2 cellular contexts compared by ENCODE assay signal in genomic region chr1:1400576-1401456, GRCh38.
TF ChIP-seq lines count a peak whose summit lies in the region.

No MANE protein-coding gene starts in this region.

TF ChIP-seq in A549, 52 proteins besides CTCF, POLR2A, EP300 and RAD21 (continued from another document):
- no peak for TF ChIP-seq ZNF302 (CRISPR knock-in tag; IDR thresholded peaks at IDR 0.05)

TF ChIP-seq in HEK293, 187 proteins besides CTCF, POLR2A, EP300 and RAD21 (continued from another document):
- TF ChIP-seq ZNF600 (tag by site-specific recombination; IDR thresholded peaks at IDR 0.05) (peak; percentile 36; the same call in 1 of the 2 replicates), ZNF10 (tag by site-specific recombination; IDR thresholded peaks at IDR 0.05) (0 out of 2 replicates have a peak, but pooled peaks have one; percentile 61), ZNF426 (tag by site-specific recombination; IDR thresholded peaks at IDR 0.05) (no peak), ZNF350 (tag by site-specific recombination; IDR thresholded peaks at IDR 0.05) (no peak)
TF ChIP-seq in HEK293: peak in this region for 5.
